In the genomic region with DNA sequence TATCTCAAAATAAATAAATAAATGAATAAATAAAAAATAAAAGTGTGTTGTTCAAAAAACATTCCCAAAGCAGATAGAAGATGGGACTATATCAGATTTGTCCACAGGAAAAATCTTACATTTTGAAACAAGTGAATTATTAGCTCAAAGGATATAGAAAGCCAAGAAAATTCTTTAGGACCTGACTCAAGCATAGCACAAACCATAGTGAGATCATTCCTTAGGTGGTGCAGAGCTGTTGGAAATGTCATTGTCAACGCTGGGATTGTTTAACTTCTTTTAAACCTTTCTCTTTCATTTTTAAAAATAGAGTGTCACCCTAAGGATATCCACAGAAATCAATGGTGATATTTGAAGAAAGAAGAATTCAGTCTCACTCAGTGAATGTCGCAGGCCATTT, we compare ENCODE assay signal across 14 cellular contexts. TPM values are rescaled to one million over a fixed set of nuclear protein-coding genes. Genes with fewer than 3 reads are reported as not detected.
A peak's percentile ranks its signal among the peaks of the same experiment; 100 is the strongest.
DNase-seq lines count a peak whose midpoint lies in the region; FAIRE-seq and TF ChIP-seq lines count a peak whose summit lies in the region.
"Had no signal": no experiment of that assay in that cellular context is flagged by ENCODE, and none has a peak within 500 bp of the region (broad histone marks: within the 10 kb centered on the region; RNA-seq: fewer than 3 reads in every experiment).

No MANE protein-coding gene starts in this region.

- no peak overlapping the region for H3K4me3 ChIP-seq in fibroblast of the aortic adventitia (ENCODE audit: low read depth, low read length)
- H3K4me3 ChIP-seq: BLaER1 had no signal

- peak; percentile 36 for FAIRE-seq in RCC 7860 (lab: Jason Lieb, UNC)
- FAIRE-seq: A204.1, GM12891 had no signal

- TF ChIP-seq CTCF in fibroblast of the aortic adventitia (IDR thresholded peaks at IDR 0.05; ENCODE audit: insufficient read depth, low read length): no peak

- DNase-seq in EH (ENCODE audit: low read depth): peak; percentile 31
- peak; percentile 50 for DNase-seq in RCC 7860 (ENCODE audit: low spot score)
- peak; percentile 36 for DNase-seq in fibroblast of the aortic adventitia (ENCODE audit: low read depth)
- DNase-seq in NCI-H2029 treated with DMSO at 0.1 percent for 48 hours (lab: John Stamatoyannopoulos, UW): no peak
- no peak for DNase-seq in NCI-H2029 (lab: John Stamatoyannopoulos, UW)
- DNase-seq in stimulated activated CD4-positive, alpha-beta T cell treated with anti-CD3 and anti-CD28 coated beads, Interleukin-1b, Interleukin-23, amount 100 ng/mL, for 48 hours: no peak
- DNase-seq in KG1 (lab: John Stamatoyannopoulos, UW): no peak
- DNase-seq: AML-193; CD4-positive, CD25-positive, alpha-beta regulatory T cell; DMS53; H7 had no signal

RNA-seq across cellular contexts. Expression of gene DRAM1, which starts 43.5 kb away (rescaled TPM):
- 18.1 and 41.5 TPM in 2 replicates for total RNA-seq in fibroblast of the aortic adventitia (ENCODE audit: low replicate concordance)

Comparison
In these comparisons a context has a peak if more than half of its experiments do, and no peak if none do; other contexts are left out.
1. DNase-seq: peak in EH (single experiment), RCC 7860 (single experiment) and fibroblast of the aortic adventitia (single experiment); none in NCI-H2029 treated with DMSO at 0.1 percent for 48 hours (single experiment), NCI-H2029 (single experiment), stimulated activated CD4-positive, alpha-beta T cell treated with anti-CD3 and anti-CD28 coated beads, Interleukin-1b, Interleukin-23, amount 100 ng/mL, for 48 hours (single experiment) and KG1 (single experiment).